In genomic region chr5:9365501-9365900, GRCh38 we compare ENCODE assay signal across 1 cellular context.
TF ChIP-seq lines count a peak whose summit lies in the region.

No MANE protein-coding gene starts in this region.

TF ChIP-seq in HepG2, 621 proteins besides CTCF, POLR2A, EP300 and RAD21 (continued from another document):
- no peak for TF ChIP-seq ZBTB40 (IDR thresholded peaks at IDR 0.05)
- no peak for TF ChIP-seq ZBTB40 (CRISPR knock-in tag; IDR thresholded peaks at IDR 0.05)
- no peak for TF ChIP-seq ZNF605 (CRISPR knock-in tag; IDR thresholded peaks at IDR 0.05)
- TF ChIP-seq SATB2 (CRISPR knock-in tag; IDR thresholded peaks at IDR 0.05) = no peak
TF ChIP-seq in HepG2: peak in this region for 0.
